In the genomic region with DNA sequence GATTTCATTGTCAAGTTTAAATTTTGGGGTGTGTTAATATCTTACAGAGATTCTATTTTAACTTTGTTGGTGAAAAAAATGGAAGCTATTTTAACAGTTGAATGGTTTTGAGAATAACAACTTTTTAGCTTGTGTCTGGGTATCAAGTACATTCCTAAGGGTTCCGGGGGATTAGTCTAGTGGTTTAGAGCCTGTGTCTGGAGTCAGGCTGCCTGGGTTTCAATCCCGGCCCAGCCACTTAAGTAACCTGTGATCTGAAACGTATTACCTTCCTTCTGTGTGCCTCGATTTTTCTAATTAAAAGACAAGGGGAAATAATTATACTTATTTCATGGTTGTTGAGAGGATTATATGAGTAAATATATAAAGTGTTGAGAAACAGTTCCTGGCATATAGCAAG, we compare ENCODE assay signal across 13 cellular contexts.
"Had no signal": no experiment of that assay in that cellular context is flagged by ENCODE, and none has a peak within 500 bp of the region (broad histone marks: within the 10 kb centered on the region; RNA-seq: fewer than 3 reads in every experiment).

No MANE protein-coding gene starts in this region.

- H3K4me3 ChIP-seq: esophagus squamous epithelium, lung, SJSA1 had no signal

- ATAC-seq: stimulated activated naive CD8-positive, alpha-beta T cell treated with anti-CD3 and anti-CD28 coated beads, Interleukin-15, Interleukin-2, amounts not matched to agents 100 U/mL and 50 U/mL, for 24 hours had no signal

- DNase-seq: activated CD4-positive, alpha-beta T cell treated with anti-CD3 and anti-CD28 coated beads, Interleukin-2, amount 50 U/mL, for 4 hours; activated naive CD4-positive, alpha-beta T cell treated with anti-CD3 and anti-CD28 coated beads, Interleukin-2, amount 10 ng/mL, durations not matched to agents 7 days and 5 days; activated T-cell treated with anti-CD3 and anti-CD28 coated beads, Interleukin-2, amount 50 U/mL, for 1 hour; esophagus squamous epithelium; glutamatergic neuron; hypothalamus; midbrain; small intestine; stimulated activated naive CD8-positive, alpha-beta T cell treated with anti-CD3 and anti-CD28 coated beads, Interleukin-15, Interleukin-2, amounts not matched to agents 100 U/mL and 50 U/mL, for 24 hours; SW 1271; trophoblast cell had no signal
